In the genomic region with DNA sequence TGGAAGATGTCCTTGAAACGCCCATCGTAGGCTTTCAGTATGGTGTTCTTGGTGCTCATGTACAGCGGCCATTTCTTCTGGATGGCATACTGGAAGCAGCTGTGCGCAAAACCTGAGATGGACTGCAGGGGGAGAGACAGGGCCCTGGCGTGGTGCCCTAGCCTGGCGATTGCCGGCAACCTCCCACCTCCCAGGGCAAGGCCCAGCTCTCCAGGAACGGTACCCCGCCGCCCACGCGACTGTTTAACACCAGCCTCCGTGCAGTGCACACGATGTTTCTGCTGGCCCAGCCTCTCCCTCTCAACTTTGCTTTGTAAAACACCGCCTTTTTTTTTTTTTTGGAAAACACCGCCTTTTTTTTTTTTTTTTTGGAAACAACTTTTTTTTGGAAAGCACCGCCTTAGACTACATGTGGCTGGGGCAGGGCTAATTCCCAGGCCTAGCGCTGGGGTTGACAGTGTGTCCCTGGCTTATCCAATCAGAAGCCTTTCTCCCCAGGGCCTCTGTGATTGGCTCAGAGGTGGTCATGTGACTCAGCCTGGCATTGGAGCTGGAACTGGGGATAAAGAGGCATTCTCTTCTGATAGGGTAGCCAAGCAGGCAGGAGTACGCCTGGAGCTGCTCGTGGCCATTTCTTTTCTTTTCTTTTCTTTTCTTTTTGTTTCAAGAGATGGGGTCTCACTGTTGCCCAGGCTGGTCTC, we compare ENCODE assay signal across 8 cellular contexts. TPM values are rescaled to one million over a fixed set of nuclear protein-coding genes. Genes with fewer than 3 reads are reported as not detected.
DNase-seq lines count a peak whose midpoint lies in the region; ATAC-seq, FAIRE-seq and TF ChIP-seq lines count a peak whose summit lies in the region.

No MANE protein-coding gene starts in this region.

- WGBS in small intestine, 3 donors, result 77 to 82% (median 80%) methylated on average over 19 to 20 of the region's 20 CpGs

- H3K4me3 ChIP-seq in CD8-positive, alpha-beta memory T cell (ENCODE audit: low read length), result no peak overlapping the region
- no peak overlapping the region for H3K4me3 ChIP-seq in kidney epithelial cell (ENCODE audit: low read depth, low read length)
- no peak overlapping the region for H3K4me3 ChIP-seq in small intestine (ENCODE audit: low read depth in 1 of 2, low read length in 2 of 2)

- H3K27me3 Mint-ChIP-seq in CD8-positive, alpha-beta memory T cell, result no peaks in the 10 kb centered on the region
- no peaks in the 10 kb centered on the region for H3K27me3 Mint-ChIP-seq in activated T-cell treated with anti-CD3 and anti-CD28 coated beads, Interleukin-2, amount 50 U/mL, for 72 hours (ENCODE audit: low read depth)

- FAIRE-seq in small intestine (lab: Jason Lieb, UNC), result no peak

- H3K9me3 Mint-ChIP-seq in CD8-positive, alpha-beta memory T cell, result no peaks in the 10 kb centered on the region
- H3K9me3 Mint-ChIP-seq in activated T-cell treated with anti-CD3 and anti-CD28 coated beads, Interleukin-2, amount 50 U/mL, for 72 hours, result no peaks in the 10 kb centered on the region

- no peaks in the 10 kb centered on the region for H3K9me3 ChIP-seq in CD8-positive, alpha-beta memory T cell (ENCODE audit: low read length)
- no peaks in the 10 kb centered on the region for H3K9me3 ChIP-seq in small intestine (ENCODE audit: control insufficient read depth, low read depth)

- H3K4me1 ChIP-seq in CD8-positive, alpha-beta memory T cell (ENCODE audit: insufficient read depth, low read length), result no peaks in the 10 kb centered on the region
- H3K4me1 ChIP-seq in small intestine (ENCODE audit: control insufficient read depth in 2 of 2, insufficient read depth in 1 of 2, low read depth in 1 of 2, low read length in 1 of 2), result peaks cover 0 to 2% of the 10 kb centered on the region in 2 donors

- CTCF ChIA-PET in CD8-positive, alpha-beta memory T cell (lab: Charles Lee), result interaction anchor here (0.8 to 2.9 kb wide), 4 partner anchors 12 to 167 kb away, joined by 3 to 11 read pairs (median 6); partner anchors contain the start of gene IDH2
- CTCF ChIA-PET in HEK293T (lab: Yijun Ruan, JAX), result interaction anchor here (0.9 to 1.9 kb wide), 7 partner anchors 12 to 440 kb away, joined by 3 to 6 read pairs (median 3); partner anchors contain the start of gene IDH2

- peaks cover 48% of the 10 kb centered on the region for H3K36me3 ChIP-seq in CD8-positive, alpha-beta memory T cell (ENCODE audit: insufficient read depth, low read length)
- H3K36me3 ChIP-seq in kidney epithelial cell (ENCODE audit: control insufficient read depth, insufficient read depth, low read length), result peaks cover 9% of the 10 kb centered on the region
- peaks cover 6% of the 10 kb centered on the region in 2 donors for H3K36me3 ChIP-seq in small intestine (ENCODE audit: control insufficient read depth in 2 of 2, insufficient read depth in 2 of 2, low read length in 2 of 2)

- H3K4me3 Mint-ChIP-seq in CD8-positive, alpha-beta memory T cell, result no peak overlapping the region
- no peak overlapping the region for H3K4me3 Mint-ChIP-seq in activated T-cell treated with anti-CD3 and anti-CD28 coated beads, Interleukin-2, amount 50 U/mL, for 72 hours

- no peaks in the 10 kb centered on the region for H3K27me3 ChIP-seq in CD8-positive, alpha-beta memory T cell (ENCODE audit: insufficient read depth, low read length, poor library complexity, severe bottlenecking)
- no peaks in the 10 kb centered on the region for H3K27me3 ChIP-seq in kidney epithelial cell (ENCODE audit: control insufficient read depth, insufficient read depth, low read length)
- H3K27me3 ChIP-seq in small intestine (ENCODE audit: control insufficient read depth in 2 of 2, insufficient read depth in 2 of 2, low read length in 2 of 2), result no peaks in the 10 kb centered on the region

- POLR2A ChIA-PET in CD8-positive, alpha-beta memory T cell (lab: Charles Lee), result interaction anchor here (0.5 to 0.6 kb wide), 2 partner anchors 167 to 751 kb away, joined by 3 to 7 read pairs; no protein-coding TSS in a partner anchor
- POLR2A ChIA-PET in HEK293T (lab: Yijun Ruan, JAX), result no interaction called here

- H3K36me3 Mint-ChIP-seq in CD8-positive, alpha-beta memory T cell, result peaks cover 7 to 81% (median 10%) of the 10 kb centered on the region in 3 donors
- H3K36me3 Mint-ChIP-seq in activated T-cell treated with anti-CD3 and anti-CD28 coated beads, Interleukin-2, amount 50 U/mL, for 72 hours (ENCODE audit: insufficient read depth in 2 of 2), result peaks cover 3 to 13% of the 10 kb centered on the region in 2 donors

- peaks cover 10 to 30% (median 15%) of the 10 kb centered on the region in 3 donors for H3K4me1 Mint-ChIP-seq in CD8-positive, alpha-beta memory T cell
- peaks cover 15% of the 10 kb centered on the region for H3K4me1 Mint-ChIP-seq in activated T-cell treated with anti-CD3 and anti-CD28 coated beads, Interleukin-2, amount 50 U/mL, for 72 hours (ENCODE audit: low read depth)

- no peak for DNase-seq in CD8-positive, alpha-beta memory T cell
- peak; percentile 64 for DNase-seq in HEK293T (ENCODE audit: extremely low spot score)
- peak; percentile 52 to 54 for DNase-seq in activated T-cell treated with anti-CD3 and anti-CD28 coated beads, Interleukin-2, amount 50 U/mL, for 72 hours
- no peak for DNase-seq in kidney epithelial cell (ENCODE audit: low read depth)
- no peak for DNase-seq in small intestine
- no peak for DNase-seq in GF-D8 (lab: John Stamatoyannopoulos, UW)

- peak; percentile 55 to 68 for ATAC-seq in activated T-cell treated with anti-CD3 and anti-CD28 coated beads, Interleukin-2, amount 50 U/mL, for 72 hours (replicated peaks in 1 of 2)
- no peak for ATAC-seq in HG03139 (IDR thresholded peaks at IDR 0.05; ENCODE audit: unreplicated experiment)
- ATAC-seq in GM21526 (IDR thresholded peaks at IDR 0.05; ENCODE audit: low FRiP score, unreplicated experiment), result no peak

- H3K27ac ChIP-seq in CD8-positive, alpha-beta memory T cell (ENCODE audit: low read depth, low read length), result no peak overlapping the region
- H3K27ac ChIP-seq in small intestine (ENCODE audit: low read depth in 1 of 2, low read length in 1 of 2), result no peak overlapping the region

- peak; percentile 37 for TF ChIP-seq CTCF in kidney epithelial cell (IDR thresholded peaks at IDR 0.05; ENCODE audit: insufficient read depth, low read length, poor library complexity, severe bottlenecking)

- peak overlapping the region in 6 of 8 donors; percentile 9 to 86 (median 62) for H3K27ac Mint-ChIP-seq in CD8-positive, alpha-beta memory T cell
- H3K27ac Mint-ChIP-seq in activated T-cell treated with anti-CD3 and anti-CD28 coated beads, Interleukin-2, amount 50 U/mL, for 72 hours, result peak overlapping the region; percentile 29

TF ChIP-seq in HEK293T, 16 proteins besides CTCF, POLR2A, EP300 and RAD21:
- TF ChIP-seq L3MBTL2 (conservative IDR thresholded peaks at IDR 0.05) (no peak), ZNF384 (IDR thresholded peaks at IDR 0.05) (peak; percentile 80), FOXK2 (IDR thresholded peaks at IDR 0.05) (no peak), FOXA1 (IDR thresholded peaks at IDR 0.05) (no peak), HDGF (IDR thresholded peaks at IDR 0.05; ENCODE audit: borderline replicate concordance) (no peak), SP1 (IDR thresholded peaks at IDR 0.05) (no peak), TARDBP (IDR thresholded peaks at IDR 0.05) (no peak)

RNA-seq across cellular contexts. Expression of gene IDH2, which starts 14.7 kb away (rescaled TPM):
- 10 to 100 TPM; 72.8 to 73.8 TPM for total RNA-seq in CD8-positive, alpha-beta memory T cell
- polyA plus RNA-seq in CD8-positive, alpha-beta memory T cell, result 148 TPM
- 100 to 1,000 TPM; 123 to 170 TPM for total RNA-seq in activated T-cell treated with anti-CD3 and anti-CD28 coated beads, Interleukin-2, amount 50 U/mL, for 72 hours
- total RNA-seq in kidney epithelial cell, result 79.1 and 92.7 TPM in 2 replicates
- polyA plus RNA-seq in small intestine, result 100 to 1,000 TPM in 1 of 3 donors, 10 to 100 TPM in 2; 26.8 to 285 (median 43.2) TPM

Comparison
In these comparisons a context has a peak if more than half of its experiments do, and no peak if none do; other contexts are left out.
1. DNase-seq: peak in HEK293T (single experiment) and activated T-cell treated with anti-CD3 and anti-CD28 coated beads, Interleukin-2, amount 50 U/mL, for 72 hours (2 of 2); none in CD8-positive, alpha-beta memory T cell (0 of 5), kidney epithelial cell (single experiment), small intestine (single experiment) and GF-D8 (single experiment).
2. ATAC-seq: peak in activated T-cell treated with anti-CD3 and anti-CD28 coated beads, Interleukin-2, amount 50 U/mL, for 72 hours (2 of 2); none in HG03139 (single experiment) and GM21526 (single experiment).